15 cellular contexts compared by ENCODE assay signal in genomic region chr5:41851116-41851515, GRCh38. TPM values are rescaled to one million over a fixed set of nuclear protein-coding genes. Genes with fewer than 3 reads are reported as not detected.
DNase-seq lines count a peak whose midpoint lies in the region; ATAC-seq and TF ChIP-seq lines count a peak whose summit lies in the region.
"Had no signal": no experiment of that assay in that cellular context is flagged by ENCODE, and none has a peak within 500 bp of the region (broad histone marks: within the 10 kb centered on the region; RNA-seq: fewer than 3 reads in every experiment).

No MANE protein-coding gene starts in this region.

- no peak overlapping the region for H3K9ac ChIP-seq in Karpas-422 (ENCODE audit: low read length)

- H3K27me3 ChIP-seq in dorsolateral prefrontal cortex (no peaks in the 10 kb centered on the region), Karpas-422 (ENCODE audit: low read length) (no peaks in the 10 kb centered on the region)

- no peaks in the 10 kb centered on the region for H4K20me1 ChIP-seq in Karpas-422 (ENCODE audit: insufficient read depth, low read depth, low read length)

- H3K27ac Mint-ChIP-seq in T-helper 1 cell treated with Interleukin-12 subunit alpha and Interleukin-12 subunit beta and Interleukin-4 antibody, amounts not matched to agents 30 μg/mL and 1 μg/mL, for 36 hours, result no peak overlapping the region
- H3K27ac Mint-ChIP-seq in activated T-helper 1 cell treated with anti-CD3 and anti-CD28 coated beads, Interleukin-12 subunit alpha, Interleukin-12 subunit beta, Interleukin-2, Interleukin-4 antibody, amounts not matched to agents 30 ng/mL and 10 ng/mL and 1 ng/mL, durations not matched to agents 14 hours and 24 hours and 36 hours, result peak overlapping the region; percentile 82
- peak overlapping the region; percentile 92 for H3K27ac Mint-ChIP-seq in stimulated activated effector memory CD8-positive, alpha-beta T cell treated with anti-CD3 and anti-CD28 coated beads, Interleukin-12 subunit alpha, Interleukin-12 subunit beta, amount 100 ng/mL, for 72 hours

- intact Hi-C loops in activated T-helper 1 cell treated with anti-CD3 and anti-CD28 coated beads, Interleukin-12 subunit alpha, Interleukin-12 subunit beta, Interleukin-2, Interleukin-4 antibody, amounts not matched to agents 30 ng/mL and 10 ng/mL and 1 ng/mL, durations not matched to agents 14 hours and 24 hours and 36 hours (cut with micrococcal nuclease), result no loop called here
- intact Hi-C loops in dorsolateral prefrontal cortex (cut with DNase I), result loop anchor here in 1 of 2 donors (10.0 kb wide), 1 partner anchor 204 kb away; no protein-coding TSS in a partner anchor

- no peak for TF ChIP-seq CTCF in dorsolateral prefrontal cortex (IDR thresholded peaks at IDR 0.05 in 54 of 56, conservative IDR thresholded peaks at IDR 0.05 in 2 of 56; ENCODE audit: low read depth in 1 of 56, partially characterized antibody in 56 of 56)

- no peaks in the 10 kb centered on the region for H3K9me3 ChIP-seq in Karpas-422 (ENCODE audit: low read length)

- peaks cover 13% of the 10 kb centered on the region for H3K9me3 Mint-ChIP-seq in T-helper 1 cell treated with Interleukin-12 subunit alpha and Interleukin-12 subunit beta and Interleukin-4 antibody, amounts not matched to agents 30 μg/mL and 1 μg/mL, for 36 hours
- H3K9me3 Mint-ChIP-seq in activated T-cell treated with anti-CD3 and anti-CD28 coated beads, Interleukin-2, amount 50 U/mL, for 4 hours, result no peaks in the 10 kb centered on the region
- peaks cover 3% of the 10 kb centered on the region for H3K9me3 Mint-ChIP-seq in activated T-helper 1 cell treated with anti-CD3 and anti-CD28 coated beads, Interleukin-12 subunit alpha, Interleukin-12 subunit beta, Interleukin-2, Interleukin-4 antibody, amounts not matched to agents 30 ng/mL and 10 ng/mL and 1 ng/mL, durations not matched to agents 14 hours and 24 hours and 36 hours
- no peaks in the 10 kb centered on the region for H3K9me3 Mint-ChIP-seq in stimulated activated effector memory CD8-positive, alpha-beta T cell treated with anti-CD3 and anti-CD28 coated beads, Interleukin-12 subunit alpha, Interleukin-12 subunit beta, amount 100 ng/mL, for 72 hours

- DNase-seq in T-helper 1 cell (no peak), dorsolateral prefrontal cortex (no peak), Karpas-422 (no peak)
- DNase-seq in activated T-cell treated with anti-CD3 and anti-CD28 coated beads, Interleukin-2, amount 50 U/mL, for 4 hours, result no peak
- no peak for DNase-seq in activated T-cell treated with anti-CD3 and anti-CD28 coated beads, Interleukin-2, amount 50 U/mL, for 48 hours
- no peak for DNase-seq in activated T-helper 1 cell treated with anti-CD3 and anti-CD28 coated beads, Interleukin-12 subunit alpha, Interleukin-12 subunit beta, Interleukin-2, Interleukin-4 antibody, amounts not matched to agents 30 ng/mL and 10 ng/mL and 1 ng/mL, durations not matched to agents 14 hours and 24 hours and 36 hours (ENCODE audit: low spot score)
- DNase-seq in stimulated activated effector memory CD8-positive, alpha-beta T cell treated with anti-CD3 and anti-CD28 coated beads, Interleukin-12 subunit alpha, Interleukin-12 subunit beta, amount 100 ng/mL, for 72 hours (ENCODE audit: low spot score in 2 of 2), result no peak
- DNase-seq: DMS79, KG1, MV-4-11, NCI-H1694 treated with DMSO at 0.1 percent for 48 hours had no signal

- ATAC-seq in activated T-cell treated with anti-CD3 and anti-CD28 coated beads, Interleukin-2, amount 50 U/mL, for 4 hours, result peak; percentile 84 to 86
- ATAC-seq in stimulated activated effector memory CD8-positive, alpha-beta T cell treated with anti-CD3 and anti-CD28 coated beads, Interleukin-12 subunit alpha, Interleukin-12 subunit beta, amount 100 ng/mL, for 72 hours, result peak; percentile 70
- ATAC-seq: HepG2 had no signal

- H3K4me1 Mint-ChIP-seq in T-helper 1 cell treated with Interleukin-12 subunit alpha and Interleukin-12 subunit beta and Interleukin-4 antibody, amounts not matched to agents 30 μg/mL and 1 μg/mL, for 36 hours (ENCODE audit: low read depth), result peaks cover 10% of the 10 kb centered on the region
- peaks cover 19% of the 10 kb centered on the region for H3K4me1 Mint-ChIP-seq in activated T-cell treated with anti-CD3 and anti-CD28 coated beads, Interleukin-2, amount 50 U/mL, for 4 hours (ENCODE audit: low read depth)
- H3K4me1 Mint-ChIP-seq in activated T-helper 1 cell treated with anti-CD3 and anti-CD28 coated beads, Interleukin-12 subunit alpha, Interleukin-12 subunit beta, Interleukin-2, Interleukin-4 antibody, amounts not matched to agents 30 ng/mL and 10 ng/mL and 1 ng/mL, durations not matched to agents 14 hours and 24 hours and 36 hours (ENCODE audit: low read depth), result peaks cover 26% of the 10 kb centered on the region
- H3K4me1 Mint-ChIP-seq in stimulated activated effector memory CD8-positive, alpha-beta T cell treated with anti-CD3 and anti-CD28 coated beads, Interleukin-12 subunit alpha, Interleukin-12 subunit beta, amount 100 ng/mL, for 72 hours, result peaks cover 22% of the 10 kb centered on the region
- H3K4me1 Mint-ChIP-seq: CD14-positive monocyte had no signal

- H3K27ac ChIP-seq in dorsolateral prefrontal cortex (peak overlapping the region in 1 of 59 donors; percentile 43), Karpas-422 (ENCODE audit: low read length) (no peak overlapping the region)
- H3K27ac ChIP-seq: 22Rv1 had no signal

- H2AFZ ChIP-seq in Karpas-422 (ENCODE audit: low read length), result no peak overlapping the region

- peaks cover 69% of the 10 kb centered on the region for H3K36me3 ChIP-seq in Karpas-422 (ENCODE audit: insufficient read depth, low read length)

- H3K4me1 ChIP-seq in Karpas-422 (ENCODE audit: low read length), result no peaks in the 10 kb centered on the region

- no peaks in the 10 kb centered on the region for H3K9me2 ChIP-seq in Karpas-422 (replicated peaks; ENCODE audit: insufficient read depth, low read length)

- H3K36me3 Mint-ChIP-seq in T-helper 1 cell treated with Interleukin-12 subunit alpha and Interleukin-12 subunit beta and Interleukin-4 antibody, amounts not matched to agents 30 μg/mL and 1 μg/mL, for 36 hours (ENCODE audit: low read depth), result peaks cover 44% of the 10 kb centered on the region
- peaks cover 48% of the 10 kb centered on the region for H3K36me3 Mint-ChIP-seq in activated T-cell treated with anti-CD3 and anti-CD28 coated beads, Interleukin-2, amount 50 U/mL, for 4 hours (ENCODE audit: insufficient read depth)
- H3K36me3 Mint-ChIP-seq in activated T-helper 1 cell treated with anti-CD3 and anti-CD28 coated beads, Interleukin-12 subunit alpha, Interleukin-12 subunit beta, Interleukin-2, Interleukin-4 antibody, amounts not matched to agents 30 ng/mL and 10 ng/mL and 1 ng/mL, durations not matched to agents 14 hours and 24 hours and 36 hours (ENCODE audit: low read depth), result peaks cover 46% of the 10 kb centered on the region
- H3K36me3 Mint-ChIP-seq in stimulated activated effector memory CD8-positive, alpha-beta T cell treated with anti-CD3 and anti-CD28 coated beads, Interleukin-12 subunit alpha, Interleukin-12 subunit beta, amount 100 ng/mL, for 72 hours, result peaks cover 11% of the 10 kb centered on the region

- peak overlapping the region; percentile 1 for H3K4me3 Mint-ChIP-seq in T-helper 1 cell treated with Interleukin-12 subunit alpha and Interleukin-12 subunit beta and Interleukin-4 antibody, amounts not matched to agents 30 μg/mL and 1 μg/mL, for 36 hours
- peak overlapping the region; percentile 11 for H3K4me3 Mint-ChIP-seq in activated T-cell treated with anti-CD3 and anti-CD28 coated beads, Interleukin-2, amount 50 U/mL, for 4 hours
- H3K4me3 Mint-ChIP-seq in activated T-helper 1 cell treated with anti-CD3 and anti-CD28 coated beads, Interleukin-12 subunit alpha, Interleukin-12 subunit beta, Interleukin-2, Interleukin-4 antibody, amounts not matched to agents 30 ng/mL and 10 ng/mL and 1 ng/mL, durations not matched to agents 14 hours and 24 hours and 36 hours, result peak overlapping the region; percentile 16
- H3K4me3 Mint-ChIP-seq in stimulated activated effector memory CD8-positive, alpha-beta T cell treated with anti-CD3 and anti-CD28 coated beads, Interleukin-12 subunit alpha, Interleukin-12 subunit beta, amount 100 ng/mL, for 72 hours, result peak overlapping the region; percentile 45
- H3K4me3 Mint-ChIP-seq: CD14-positive monocyte had no signal

- no peak overlapping the region for H3K4me2 ChIP-seq in Karpas-422 (ENCODE audit: low read depth, low read length, poor library complexity, severe bottlenecking)

- no peaks in the 10 kb centered on the region for H3K27me3 Mint-ChIP-seq in T-helper 1 cell treated with Interleukin-12 subunit alpha and Interleukin-12 subunit beta and Interleukin-4 antibody, amounts not matched to agents 30 μg/mL and 1 μg/mL, for 36 hours (ENCODE audit: low read depth)
- no peaks in the 10 kb centered on the region for H3K27me3 Mint-ChIP-seq in activated T-cell treated with anti-CD3 and anti-CD28 coated beads, Interleukin-2, amount 50 U/mL, for 4 hours (ENCODE audit: low read depth)
- no peaks in the 10 kb centered on the region for H3K27me3 Mint-ChIP-seq in activated T-helper 1 cell treated with anti-CD3 and anti-CD28 coated beads, Interleukin-12 subunit alpha, Interleukin-12 subunit beta, Interleukin-2, Interleukin-4 antibody, amounts not matched to agents 30 ng/mL and 10 ng/mL and 1 ng/mL, durations not matched to agents 14 hours and 24 hours and 36 hours (ENCODE audit: insufficient read depth)

- H3K79me2 ChIP-seq in Karpas-422 (ENCODE audit: low read length), result peaks cover 33% of the 10 kb centered on the region

- H3K4me3 ChIP-seq in dorsolateral prefrontal cortex (no peak overlapping the region), Karpas-422 (ENCODE audit: low read length) (no peak overlapping the region)

RNA-seq across cellular contexts. Expression of gene OXCT1, which starts 19.1 kb away (rescaled TPM):
- total RNA-seq in activated T-cell treated with anti-CD3 and anti-CD28 coated beads, Interleukin-2, amount 50 U/mL, for 4 hours, result 10 to 100 TPM; 77.8 to 96.1 (median 89.7) TPM
- total RNA-seq in activated T-helper 1 cell treated with anti-CD3 and anti-CD28 coated beads, Interleukin-12 subunit alpha, Interleukin-12 subunit beta, Interleukin-2, Interleukin-4 antibody, amounts not matched to agents 30 ng/mL and 10 ng/mL and 1 ng/mL, durations not matched to agents 14 hours and 24 hours and 36 hours, result 84.4 and 85.1 TPM in 2 replicates
- total RNA-seq in dorsolateral prefrontal cortex, result 100 to 1,000 TPM in 13 of 120 experiments, 10 to 100 TPM in 107; 34.8 to 117 (median 79.4) TPM
- total RNA-seq in Karpas-422 (2014; rRNA removed; shearing (Covaris generic); ENCODE audit: low replicate concordance), result 62.8 and 81.3 TPM in 2 replicates

RNA-seq across cellular contexts. Expression of gene RIMOC1, which starts 53.0 kb away (rescaled TPM):
- 10 to 100 TPM; 30.0 to 32.9 (median 32.7) TPM for total RNA-seq in activated T-cell treated with anti-CD3 and anti-CD28 coated beads, Interleukin-2, amount 50 U/mL, for 4 hours
- total RNA-seq in activated T-helper 1 cell treated with anti-CD3 and anti-CD28 coated beads, Interleukin-12 subunit alpha, Interleukin-12 subunit beta, Interleukin-2, Interleukin-4 antibody, amounts not matched to agents 30 ng/mL and 10 ng/mL and 1 ng/mL, durations not matched to agents 14 hours and 24 hours and 36 hours, result 28.0 and 29.0 TPM in 2 replicates
- 10 to 100 TPM; 23.2 to 54.9 (median 37.9) TPM for total RNA-seq in dorsolateral prefrontal cortex
- total RNA-seq in Karpas-422 (2014; rRNA removed; shearing (Covaris generic); ENCODE audit: low replicate concordance), result 14.0 and 42.9 TPM in 2 replicates
